ENCODE assay signal across 1 cellular context in genomic region chr14:65238456-65238855, GRCh38.
TF ChIP-seq lines count a peak whose summit lies in the region.

No MANE protein-coding gene starts in this region.

TF ChIP-seq in HepG2, 621 proteins besides CTCF, POLR2A, EP300 and RAD21 (continued from another document and continues in another):
- 0 out of 2 replicates have a peak, but pooled peaks have one; percentile 31 for TF ChIP-seq KDM1A (CRISPR knock-in tag; IDR thresholded peaks at IDR 0.05)
- TF ChIP-seq TEAD3 (CRISPR knock-in tag; optimal IDR thresholded peaks at IDR 0.05; ENCODE audit: borderline replicate concordance) = peak; percentile 90
- no peak for TF ChIP-seq ARID3A (IDR thresholded peaks at IDR 0.05; ENCODE audit: low read depth, low read length)
- peak; percentile 44; the same call in 1 of the 2 replicates for TF ChIP-seq FOXK2 (IDR thresholded peaks at IDR 0.05)
- TF ChIP-seq HDAC2 (CRISPR knock-in tag; IDR thresholded peaks at IDR 0.05) = 0 out of 2 replicates have a peak, but pooled peaks have one; percentile 20
- TF ChIP-seq SALL2 (CRISPR knock-in tag; IDR thresholded peaks at IDR 0.05) = no peak
- no peak for TF ChIP-seq PLRG1 (conservative IDR thresholded peaks at IDR 0.05)
- no peak for TF ChIP-seq ZHX2 (IDR thresholded peaks at IDR 0.05; ENCODE audit: low read depth)
- no peak for TF ChIP-seq ZHX2 (CRISPR knock-in tag; IDR thresholded peaks at IDR 0.05; ENCODE audit: borderline replicate concordance)
- no peak for TF ChIP-seq FOXP1 (IDR thresholded peaks at IDR 0.05)
- peak; percentile 39 for TF ChIP-seq FOXP1 (CRISPR knock-in tag; IDR thresholded peaks at IDR 0.05)
- 0 out of 2 replicates have a peak, but pooled peaks have one; percentile 39 for TF ChIP-seq PPARG (CRISPR knock-in tag; conservative IDR thresholded peaks at IDR 0.05)
- TF ChIP-seq GTF2F1 (IDR thresholded peaks at IDR 0.05; ENCODE audit: low read length) = no peak
- TF ChIP-seq NR2C2 (CRISPR knock-in tag; IDR thresholded peaks at IDR 0.05; ENCODE audit: borderline replicate concordance) = peak; percentile 43; the same call in 1 of the 2 replicates
- TF ChIP-seq ATF3 (CRISPR knock-in tag; IDR thresholded peaks at IDR 0.05) = peak; percentile 77
- TF ChIP-seq CEBPG (CRISPR knock-in tag; IDR thresholded peaks at IDR 0.05) = peak; percentile 29; the same call in 1 of the 2 replicates
- TF ChIP-seq SYNCRIP (IDR thresholded peaks at IDR 0.05; ENCODE audit: insufficient read depth, low read depth, low read length) = no peak
- no peak for TF ChIP-seq NFKBIZ (CRISPR knock-in tag; IDR thresholded peaks at IDR 0.05)
- no peak for TF ChIP-seq GFI1 (CRISPR knock-in tag; IDR thresholded peaks at IDR 0.05; ENCODE audit: borderline replicate concordance)
- peak; percentile 65 to 81; a peak in 3 of 4 replicates for TF ChIP-seq NR2F1 (CRISPR knock-in tag; IDR thresholded peaks at IDR 0.05)
- TF ChIP-seq ZNF354B (CRISPR knock-in tag; IDR thresholded peaks at IDR 0.05) = no peak
- TF ChIP-seq ETV5 (CRISPR knock-in tag; IDR thresholded peaks at IDR 0.05; ENCODE audit: borderline replicate concordance) = 0 out of 2 replicates have a peak, but pooled peaks have one; percentile 7
- TF ChIP-seq HMG20A (CRISPR knock-in tag; IDR thresholded peaks at IDR 0.05; ENCODE audit: borderline replicate concordance) = 0 out of 2 replicates have a peak, but pooled peaks have one; percentile 52
- TF ChIP-seq ZNF709 (CRISPR knock-in tag; IDR thresholded peaks at IDR 0.05) = no peak
- TF ChIP-seq RERE (CRISPR knock-in tag; IDR thresholded peaks at IDR 0.05; ENCODE audit: low read depth) = 0 out of 2 replicates have a peak, but pooled peaks have one; percentile 47
- TF ChIP-seq HNF4G (IDR thresholded peaks at IDR 0.05; ENCODE audit: borderline replicate concordance, low read depth, low read length) = peak; percentile 11; the same call in 1 of the 2 replicates
- 0 out of 2 replicates have a peak, but pooled peaks have one; percentile 11 for TF ChIP-seq HNF4G (CRISPR knock-in tag; IDR thresholded peaks at IDR 0.05; ENCODE audit: borderline replicate concordance, low read depth)
- peak; percentile 42; the same call in 1 of the 2 replicates for TF ChIP-seq FOXK1 (CRISPR knock-in tag; IDR thresholded peaks at IDR 0.05; ENCODE audit: borderline replicate concordance, low read depth)
- no peak for TF ChIP-seq TGIF2 (CRISPR knock-in tag; IDR thresholded peaks at IDR 0.05)
- no peak for TF ChIP-seq TRIM22 (IDR thresholded peaks at IDR 0.05)
- TF ChIP-seq CREM (IDR thresholded peaks at IDR 0.05) = peak; percentile 45; the same call in 1 of the 2 replicates
- TF ChIP-seq CREM (CRISPR knock-in tag; IDR thresholded peaks at IDR 0.05) = no peak
- TF ChIP-seq IKZF5 (CRISPR knock-in tag; IDR thresholded peaks at IDR 0.05) = no peak
- no peak for TF ChIP-seq FOXA1 (IDR thresholded peaks at IDR 0.05)
- TF ChIP-seq FOXA1 (CRISPR knock-in tag; IDR thresholded peaks at IDR 0.05) = peak; percentile 80
- TF ChIP-seq ZNF609 (CRISPR knock-in tag; IDR thresholded peaks at IDR 0.05; ENCODE audit: borderline replicate concordance) = no peak
- TF ChIP-seq RXRA (CRISPR knock-in tag; IDR thresholded peaks at IDR 0.05) = peak; percentile 70; the same call in 1 of the 2 replicates
- TF ChIP-seq JUN (CRISPR knock-in tag; IDR thresholded peaks at IDR 0.05) = peak; percentile 48
- TF ChIP-seq MAFK (conservative IDR thresholded peaks at IDR 0.05 in 1 of 2, IDR thresholded peaks at IDR 0.05 in 1 of 2; ENCODE audit: low read length in 2 of 2) = no peak
- peak; percentile 81 for TF ChIP-seq NCOA2 (CRISPR knock-in tag; IDR thresholded peaks at IDR 0.05)
- peak in 1 of 2 experiments; percentile 8; a peak in 1 of 4 replicates for TF ChIP-seq KLF16 (CRISPR knock-in tag; IDR thresholded peaks at IDR 0.05)
